In genomic region chr13:66660013-66660804, GRCh38 we compare ENCODE assay signal across 8 cellular contexts.
DNase-seq lines count a peak whose midpoint lies in the region; ATAC-seq, FAIRE-seq and TF ChIP-seq lines count a peak whose summit lies in the region.

No MANE protein-coding gene starts in this region.

- peaks cover 71% of the 10 kb centered on the region for H3K4me1 ChIP-seq in OCI-LY1 (ENCODE audit: insufficient read depth, low read length, severe bottlenecking)

- H3F3A ChIP-seq in OCI-LY1 (ENCODE audit: insufficient read depth, low read length), result no peaks in the 10 kb centered on the region; the same call in 1 of the 2 replicates

- TF ChIP-seq POLR2A in H54 (IDR thresholded peaks at IDR 0.05; ENCODE audit: low read depth, low read length), result no peak

- TF ChIP-seq CTCF in OCI-LY1 (IDR thresholded peaks at IDR 0.05; ENCODE audit: low read length) (peak; percentile 33; the same call in 1 of the 2 replicates), GM13977 (IDR thresholded peaks at IDR 0.05; ENCODE audit: extremely low read depth, insufficient read depth, missing control alignments) (no peak)

- no peaks in the 10 kb centered on the region for H3K36me3 ChIP-seq in OCI-LY1 (ENCODE audit: insufficient read depth, low read length)

- H3K9ac ChIP-seq in OCI-LY1 (ENCODE audit: low read length), result peak overlapping the region; percentile 31

- FAIRE-seq in H54 (lab: Jason Lieb, UNC) (peak; percentile 68), islet of Langerhans (lab: Jason Lieb, UNC) (peak; percentile 89)

- ATAC-seq in GM18508 (IDR thresholded peaks at IDR 0.05; ENCODE audit: insufficient read depth, unreplicated experiment), result peak; percentile 90

- no peaks in the 10 kb centered on the region for H3K79me2 ChIP-seq in OCI-LY1 (ENCODE audit: insufficient read depth, low read length)

- no peaks in the 10 kb centered on the region for H3K9me3 ChIP-seq in OCI-LY1 (ENCODE audit: low read length)

- H2AFZ ChIP-seq in OCI-LY1 (ENCODE audit: low read length), result peak overlapping the region; percentile 31

- in situ Hi-C loops in GM13977 (cut with MboI; ENCODE audit: low pct_unique_long_range_greater_than_20kb, low sequenced_read_pairs, unreplicated experiment), result no loop called here

- DNase-seq in H54 (ENCODE audit: insufficient read length, low spot score), result no peak
- no peak for DNase-seq in NCI-H1417 treated with DMSO at 0.1 percent for 48 hours (lab: John Stamatoyannopoulos, UW)
- no peak for DNase-seq in cerebellar nuclear complex (lab: John Stamatoyannopoulos, UW)
- DNase-seq in GM13977 (ENCODE audit: low spot score), result no peak
- DNase-seq in activated effector memory CD4-positive, alpha-beta T cell treated with anti-CD3 and anti-CD28 coated beads, Interleukin-2, amount 50 U/mL, for 16 hours, result no peak

- H3K4me2 ChIP-seq in OCI-LY1 (ENCODE audit: low read length), result peak overlapping the region; percentile 74

- H3K27ac ChIP-seq in OCI-LY1 (ENCODE audit: low read depth, low read length, poor library complexity, severe bottlenecking), result peak overlapping the region; percentile 87

- H3K9me2 ChIP-seq in OCI-LY1 (ENCODE audit: low read depth, low read length), result no peaks in the 10 kb centered on the region

- no peaks in the 10 kb centered on the region for H3K27me3 ChIP-seq in OCI-LY1 (ENCODE audit: insufficient read depth, low read length)

- H4K20me1 ChIP-seq in OCI-LY1 (ENCODE audit: insufficient read depth, low read length), result no peaks in the 10 kb centered on the region

- H3K4me3 ChIP-seq in OCI-LY1 (ENCODE audit: low read depth, low read length, poor library complexity, severe bottlenecking), result peak overlapping the region; percentile 50
